Comparison of ENCODE assay signal across 2 cellular contexts in genomic region chr1:204834752-204835151, GRCh38.
TF ChIP-seq lines count a peak whose summit lies in the region.

No MANE protein-coding gene starts in this region.

TF ChIP-seq in GM23338, 12 proteins besides CTCF, POLR2A, EP300 and RAD21 (continued from another document):
- TF ChIP-seq REST (IDR thresholded peaks at IDR 0.05; ENCODE audit: unreplicated experiment) (no peak), ZNF114 (CRISPR knock-in tag; IDR thresholded peaks at IDR 0.05) (no peak), STAT1 (IDR thresholded peaks at IDR 0.05; ENCODE audit: unreplicated experiment) (no peak), JUNB (IDR thresholded peaks at IDR 0.05; ENCODE audit: unreplicated experiment) (no peak), ETS1 (IDR thresholded peaks at IDR 0.05) (no peak), ZNF331 (CRISPR knock-in tag; IDR thresholded peaks at IDR 0.05; ENCODE audit: low read depth) (no peak), EZH2phosphoT487 (IDR thresholded peaks at IDR 0.05; ENCODE audit: unreplicated experiment) (no peak), ZNF462 (CRISPR knock-in tag; IDR thresholded peaks at IDR 0.05) (no peak), POLR2AphosphoS5 (IDR thresholded peaks at IDR 0.05; ENCODE audit: low read depth) (no peak)

TF ChIP-seq in WTC11, 78 proteins besides CTCF, POLR2A, EP300 and RAD21:
- TF ChIP-seq ZNF281 (CRISPR knock-in tag; IDR thresholded peaks at IDR 0.05) (no peak), ZSCAN18 (CRISPR knock-in tag; IDR thresholded peaks at IDR 0.05) (no peak), MAX (CRISPR knock-in tag; IDR thresholded peaks at IDR 0.05) (no peak), NFYB (CRISPR knock-in tag; conservative IDR thresholded peaks at IDR 0.05; ENCODE audit: low read depth) (no peak), ZNF396 (CRISPR knock-in tag; IDR thresholded peaks at IDR 0.05; ENCODE audit: borderline replicate concordance) (no peak), ATF6 (CRISPR knock-in tag; IDR thresholded peaks at IDR 0.05) (no peak), CREB1 (CRISPR knock-in tag; IDR thresholded peaks at IDR 0.05) (no peak), EMX1 (CRISPR knock-in tag; IDR thresholded peaks at IDR 0.05) (no peak)
